Comparison of ENCODE assay signal across 16 cellular contexts in the genomic region with DNA sequence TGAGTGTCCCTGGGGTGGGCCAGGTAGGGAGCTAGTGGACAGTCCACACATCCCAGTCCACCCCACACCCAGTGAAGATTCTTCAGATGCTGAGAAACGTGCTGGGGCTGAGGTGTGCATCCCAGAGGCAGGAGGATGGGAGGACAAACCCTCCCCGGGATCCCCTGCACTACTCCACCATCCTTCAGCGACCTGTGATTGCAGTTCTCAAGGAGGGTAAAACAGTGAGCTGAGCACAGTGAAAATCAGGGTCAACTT. TPM values are rescaled to one million over a fixed set of nuclear protein-coding genes. Genes with fewer than 3 reads are reported as not detected.
DNase-seq lines count a peak whose midpoint lies in the region; ATAC-seq and TF ChIP-seq lines count a peak whose summit lies in the region.
"Had no signal": no experiment of that assay in that cellular context is flagged by ENCODE, and none has a peak within 500 bp of the region (broad histone marks: within the 10 kb centered on the region; RNA-seq: fewer than 3 reads in every experiment).

No MANE protein-coding gene starts in this region.

- no peak overlapping the region for H3K27ac ChIP-seq in RWPE2 (ENCODE audit: poor library complexity, severe bottlenecking)
- no peak overlapping the region for H3K27ac ChIP-seq in colonic mucosa
- no peak overlapping the region for H3K27ac ChIP-seq in osteoblast (ENCODE audit: low read depth, low read length)
- H3K27ac ChIP-seq in H9 (ENCODE audit: insufficient read length, low read depth, low read length): no peak overlapping the region
- H3K27ac ChIP-seq: BLaER1 had no signal

- H3K9me3 ChIP-seq in RWPE2 (ENCODE audit: severe bottlenecking): no peaks in the 10 kb centered on the region
- H3K9me3 ChIP-seq in colonic mucosa: no peaks in the 10 kb centered on the region
- H3K9me3 ChIP-seq in osteoblast (ENCODE audit: low read depth, low read length): no peaks in the 10 kb centered on the region
- H3K9me3 ChIP-seq in H9 (ENCODE audit: control insufficient read depth, low read depth, low read length): no peaks in the 10 kb centered on the region
- H3K9me3 ChIP-seq: BLaER1 had no signal

- no peak overlapping the region for H3K18ac ChIP-seq in H9 (ENCODE audit: insufficient read length, low read depth, low read length)

- H2BK5ac ChIP-seq in H9 (ENCODE audit: insufficient read length, low read length): no peak overlapping the region

- H4K5ac ChIP-seq in H9 (ENCODE audit: insufficient read length, low read depth, low read length): no peak overlapping the region

- no peak overlapping the region for H2BK20ac ChIP-seq in H9 (ENCODE audit: low read depth, low read length, poor library complexity, severe bottlenecking)

- no peak overlapping the region for H4K8ac ChIP-seq in H9 (replicated peaks; ENCODE audit: insufficient read length, low read depth, low read length)

- H3K27me3 Mint-ChIP-seq in H9 (ENCODE audit: low read depth): peaks cover 52% of the 10 kb centered on the region

- no peak overlapping the region for H3T11ph ChIP-seq in H9 (ENCODE audit: low read length)

- H4K20me1 ChIP-seq in osteoblast (ENCODE audit: insufficient read depth, low read length) (no peaks in the 10 kb centered on the region), H9 (ENCODE audit: control insufficient read depth, insufficient read depth, insufficient read length) (no peaks in the 10 kb centered on the region)
- H4K20me1 ChIP-seq: BLaER1 had no signal

- H2BK15ac ChIP-seq in H9 (ENCODE audit: low read depth, low read length): no peak overlapping the region

- H3K56ac ChIP-seq in H9 (ENCODE audit: insufficient read length, low read depth, low read length): no peak overlapping the region

- intact Hi-C loops in colonic mucosa (cut with DNase I): no loop called here

- H2AFZ ChIP-seq in osteoblast (ENCODE audit: low read length): no peak overlapping the region
- H2AFZ ChIP-seq in H9 (ENCODE audit: low read length): no peak overlapping the region

- no peaks in the 10 kb centered on the region for H3K36me3 Mint-ChIP-seq in H9 (ENCODE audit: insufficient read depth in 1 of 3, low read depth in 3 of 3)
- H3K36me3 Mint-ChIP-seq: CD14-positive monocyte; CD4-positive, alpha-beta memory T cell had no signal

- H3K79me1 ChIP-seq in H9 (ENCODE audit: insufficient read depth, low read depth, low read length, poor library complexity, severe bottlenecking): no peaks in the 10 kb centered on the region

- no peak overlapping the region for H3K9ac ChIP-seq in colonic mucosa (ENCODE audit: low read depth in 2 of 2, low read length in 2 of 2)
- no peak overlapping the region for H3K9ac ChIP-seq in H9 (ENCODE audit: extremely low read depth, insufficient read length, low read length)
- H3K9ac ChIP-seq: BLaER1 had no signal

- no peak overlapping the region for H4K91ac ChIP-seq in H9 (ENCODE audit: insufficient read length, low read depth, low read length)

- H3K9me3 Mint-ChIP-seq in H9: no peaks in the 10 kb centered on the region
- H3K9me3 Mint-ChIP-seq: CD14-positive monocyte; CD4-positive, alpha-beta memory T cell; GM23338 had no signal

- POLR2A ChIA-PET in GM10248 (lab: Yijun Ruan, JAX): no interaction called here

- H3K4me2 ChIP-seq in osteoblast (ENCODE audit: insufficient read depth, low read length) (no peak overlapping the region), H9 (ENCODE audit: insufficient read depth, insufficient read length, low read length) (no peak overlapping the region)
- H3K4me2 ChIP-seq: GM23338 had no signal

- H3K14ac ChIP-seq in H9 (ENCODE audit: insufficient read depth, low read length): no peak overlapping the region

- TF ChIP-seq CTCF in RWPE2 (IDR thresholded peaks at IDR 0.05; ENCODE audit: poor library complexity, severe bottlenecking) (no peak), colonic mucosa (IDR thresholded peaks at IDR 0.05) (no peak), osteoblast (IDR thresholded peaks at IDR 0.05; ENCODE audit: extremely low read depth, low read depth, low read length) (no peak), GM10248 (IDR thresholded peaks at IDR 0.05; ENCODE audit: control extremely low read depth, extremely low read depth, low read depth, missing control alignments) (no peak), H9 (conservative IDR thresholded peaks at IDR 0.05) (no peak)

- H2AK5ac ChIP-seq in H9 (ENCODE audit: insufficient read length, low read length): no peak overlapping the region

- no peak overlapping the region for H3K4ac ChIP-seq in H9 (ENCODE audit: low read depth, low read length)

- ATAC-seq in RWPE2 (ENCODE audit: low read depth): no peak
- ATAC-seq in stimulated activated naive CD8-positive, alpha-beta T cell treated with anti-CD3 and anti-CD28 coated beads, Interleukin-15, Interleukin-2, amounts not matched to agents 100 U/mL and 50 U/mL, for 24 hours: no peak
- ATAC-seq in HG03045 (IDR thresholded peaks at IDR 0.05; ENCODE audit: unreplicated experiment): no peak

- no peaks in the 10 kb centered on the region for H3K4me1 ChIP-seq in RWPE2 (ENCODE audit: insufficient read depth, poor library complexity, severe bottlenecking)
- H3K4me1 ChIP-seq in colonic mucosa: peaks cover 9% of the 10 kb centered on the region
- no peaks in the 10 kb centered on the region for H3K4me1 ChIP-seq in osteoblast (ENCODE audit: insufficient read depth, low read length)
- no peaks in the 10 kb centered on the region; the same call in 1 of the 2 replicates for H3K4me1 ChIP-seq in H9 (ENCODE audit: insufficient read depth, low read length)

- no peaks in the 10 kb centered on the region for H3K27me3 ChIP-seq in RWPE2 (ENCODE audit: insufficient read depth, poor library complexity, severe bottlenecking)
- no peaks in the 10 kb centered on the region for H3K27me3 ChIP-seq in colonic mucosa
- H3K27me3 ChIP-seq in osteoblast (ENCODE audit: insufficient read depth, low read length): peaks cover 64% of the 10 kb centered on the region
- H3K27me3 ChIP-seq in H9 (ENCODE audit: insufficient read depth, low read length): no peaks in the 10 kb centered on the region; the same call in 1 of the 2 replicates
- H3K27me3 ChIP-seq: BLaER1 had no signal

- no CpG with 5 or more reads among the region's 3 CpGs for WGBS in H9 (ENCODE audit: extremely low coverage, insufficient read length, low lambda C conversion rate)

- no peak overlapping the region for H3K4me3 ChIP-seq in RWPE2 (ENCODE audit: severe bottlenecking)
- no peak overlapping the region for H3K4me3 ChIP-seq in colonic mucosa
- H3K4me3 ChIP-seq in osteoblast (ENCODE audit: insufficient read depth, low read length): no peak overlapping the region
- H3K4me3 ChIP-seq: BLaER1, GM23338 had no signal

- no peak overlapping the region for H3K27ac Mint-ChIP-seq in H9
- H3K27ac Mint-ChIP-seq: CD14-positive monocyte, GM23338 had no signal

- no peaks in the 10 kb centered on the region for H3K79me2 ChIP-seq in osteoblast (ENCODE audit: insufficient read depth, low read length)
- H3K79me2 ChIP-seq in H9 (ENCODE audit: insufficient read depth, low read length): no peaks in the 10 kb centered on the region

- DNase-seq in RWPE2 (ENCODE audit: low spot score): peak; percentile 29
- DNase-seq in colonic mucosa: peak; percentile 16
- DNase-seq in osteoblast (ENCODE audit: insufficient read length, low spot score, missing footprints): peak; percentile 50
- DNase-seq in GM10248 (ENCODE audit: extremely low spot score): no peak
- DNase-seq in stimulated activated naive CD8-positive, alpha-beta T cell treated with anti-CD3 and anti-CD28 coated beads, Interleukin-15, Interleukin-2, amounts not matched to agents 100 U/mL and 50 U/mL, for 24 hours: no peak
- no peak for DNase-seq in H9
- DNase-seq: 8988T; CD4-positive, alpha-beta memory T cell; DMS153; DMS79; GDM1; H7 had no signal

- H3K4me3 Mint-ChIP-seq in H9: no peak overlapping the region
- H3K4me3 Mint-ChIP-seq: CD14-positive monocyte; CD4-positive, alpha-beta memory T cell; GM23338 had no signal

- H2BK120ac ChIP-seq in H9 (ENCODE audit: low read depth, low read length, poor library complexity, severe bottlenecking): no peak overlapping the region

- H3K4me1 Mint-ChIP-seq in H9: peaks cover 17 to 26% of the 10 kb centered on the region in 2 experiments
- H3K4me1 Mint-ChIP-seq: CD14-positive monocyte; CD4-positive, alpha-beta memory T cell had no signal

- H3K23me2 ChIP-seq in H9 (ENCODE audit: insufficient read length, low read depth, low read length, poor library complexity, severe bottlenecking): no peaks in the 10 kb centered on the region

- H2BK12ac ChIP-seq in H9 (ENCODE audit: insufficient read length, low read depth, low read length): no peak overlapping the region

- CTCF ChIA-PET in GM10248 (lab: Yijun Ruan, JAX): interaction anchor here (1.0 to 6.5 kb wide), 3 partner anchors 11 to 78 kb away, joined by 3 to 57 read pairs (median 3); no protein-coding TSS in a partner anchor

- H3K23ac ChIP-seq in H9 (ENCODE audit: insufficient read length, low read depth, low read length): no peak overlapping the region

- no peaks in the 10 kb centered on the region for H3K36me3 ChIP-seq in RWPE2 (ENCODE audit: low read depth)
- H3K36me3 ChIP-seq in colonic mucosa: no peaks in the 10 kb centered on the region
- H3K36me3 ChIP-seq in osteoblast (ENCODE audit: insufficient read depth, low read length): no peaks in the 10 kb centered on the region
- H3K36me3 ChIP-seq: BLaER1 had no signal

RNA-seq across cellular contexts. Expression of a gene that starts 51.0 kb away (rescaled TPM):
- total RNA-seq in colonic mucosa: 10 to 100 TPM; 30.5 to 37.6 TPM
- 27.1 and 30.4 TPM in 2 replicates for total RNA-seq in osteoblast
- 28.7 and 31.2 TPM in 2 replicates for total RNA-seq in H9 (2021)

Comparison
In these comparisons a context has a peak if more than half of its experiments do, and no peak if none do; other contexts are left out.
1. DNase-seq: peak in RWPE2 (single experiment), colonic mucosa (single experiment) and osteoblast (single experiment); none in GM10248 (single experiment), stimulated activated naive CD8-positive, alpha-beta T cell treated with anti-CD3 and anti-CD28 coated beads, Interleukin-15, Interleukin-2, amounts not matched to agents 100 U/mL and 50 U/mL, for 24 hours (single experiment) and H9 (single experiment).